In genomic region chr6:110547266-110547964, GRCh38 we compare ENCODE assay signal across 1 cellular context.
TF ChIP-seq lines count a peak whose summit lies in the region.

No MANE protein-coding gene starts in this region.

TF ChIP-seq in SK-N-SH, 30 proteins besides CTCF, POLR2A, EP300 and RAD21 (continued from another document):
- TF ChIP-seq USF1 (IDR thresholded peaks at IDR 0.05; ENCODE audit: borderline replicate concordance, low read depth) = no peak
- TF ChIP-seq USF2 (IDR thresholded peaks at IDR 0.05; ENCODE audit: borderline replicate concordance, low read depth, low read length) = no peak
- peak; percentile 95 for TF ChIP-seq JUND (IDR thresholded peaks at IDR 0.05)
- peak; percentile 97 for TF ChIP-seq PBX3 (IDR thresholded peaks at IDR 0.05)
- no peak for TF ChIP-seq REST (IDR thresholded peaks at IDR 0.05; ENCODE audit: low read depth, low read length)
- TF ChIP-seq YY1 (IDR thresholded peaks at IDR 0.05; ENCODE audit: low read depth) = peak; percentile 30; the same call in 1 of the 2 replicates
TF ChIP-seq in SK-N-SH: peak in this region for 14.
